8 cellular contexts compared by ENCODE assay signal in genomic region chr6:31827286-31828079, GRCh38. TPM values are rescaled to one million over a fixed set of nuclear protein-coding genes. Genes with fewer than 3 reads are reported as not detected.
DNase-seq lines count a peak whose midpoint lies in the region; ATAC-seq and TF ChIP-seq lines count a peak whose summit lies in the region.

TSS of gene HSPA1B (plus strand) at chr6:31827738. CDS start at chr6:31827951, 213 bp downstream.

- DNase-seq in DMS153 treated with DMSO at 0.1 percent for 48 hours (lab: John Stamatoyannopoulos, UW; ENCODE audit: unreplicated experiment) (peak; percentile 98), Panc1 (ENCODE audit: low read depth, low spot score) (peak; percentile 98)
- DNase-seq in Jurkat, Clone E6-1 (ENCODE audit: low read depth, low spot score) = peak; percentile 92
- DNase-seq in activated T-cell treated with anti-CD3 and anti-CD28 coated beads, Interleukin-2, amount 50 U/mL, for 48 hours = peak; percentile 93 to 95
- peak; percentile 82 for DNase-seq in stimulated activated CD8-positive, alpha-beta memory T cell treated with anti-CD3 and anti-CD28 coated beads, Interleukin-7, amount 100 ng/mL, for 24 hours (ENCODE audit: low read depth)

- H3K4me1 ChIP-seq in Panc1 (ENCODE audit: control insufficient read depth, insufficient read depth, low read length) = peaks cover 31% of the 10 kb centered on the region
- peaks cover 29% of the 10 kb centered on the region for H3K4me1 ChIP-seq in muscle layer of colon (ENCODE audit: insufficient read depth, low read length)

- no peaks in the 10 kb centered on the region; the same call in 1 of the 2 replicates for H3K36me3 ChIP-seq in Panc1 (ENCODE audit: control insufficient read depth, insufficient read depth, low read length)
- no peaks in the 10 kb centered on the region for H3K36me3 ChIP-seq in muscle layer of colon (ENCODE audit: insufficient read depth, low read length)

- H3K4me3 ChIP-seq in Jurkat, Clone E6-1 (ENCODE audit: low read length) = peak within 1 kb of the TSS; percentile 54
- H3K4me3 ChIP-seq in Panc1 (ENCODE audit: low read depth in 2 of 2, low read length in 2 of 2) (peak within 1 kb of the TSS; percentile 55 to 72), muscle layer of colon (ENCODE audit: low read depth in 1 of 2, low read length in 2 of 2) (peak within 1 kb of the TSS; percentile 62 to 73)

- CTCF ChIA-PET in Panc1 (lab: Charles Lee) = interaction anchor here (0.6 kb wide), 1 partner anchor 60 kb away, joined by 3 read pairs; no protein-coding TSS in a partner anchor

- BruUV-seq in Panc1 (replicated peaks; lab: Mats Ljungman, UMichigan) = no TSS peak

- no peaks in the 10 kb centered on the region for H3K27me3 ChIP-seq in Panc1 (ENCODE audit: control insufficient read depth, insufficient read depth, low read length)
- no peaks in the 10 kb centered on the region for H3K27me3 ChIP-seq in muscle layer of colon (ENCODE audit: control insufficient read depth in 1 of 2, insufficient read depth in 2 of 2, low read length in 2 of 2)

- H3K9me3 ChIP-seq in Panc1 (ENCODE audit: control insufficient read depth, insufficient read depth, low read depth, low read length) (no peaks in the 10 kb centered on the region), muscle layer of colon (ENCODE audit: low read length) (no peaks in the 10 kb centered on the region)

- no peak for TF ChIP-seq CTCF in Panc1 (IDR thresholded peaks at IDR 0.05)

- intact Hi-C loops in Panc1 (cut with micrococcal nuclease; ENCODE audit: unreplicated experiment) = loop anchor here (10.0 kb wide), 1 partner anchor 53 kb away; the partner anchor contains the start of gene VWA7

- peak within 1 kb of the TSS; percentile 100 for H3K27ac ChIP-seq in Panc1 (ENCODE audit: low read length)
- peak within 1 kb of the TSS; percentile 78 for H3K27ac ChIP-seq in muscle layer of colon (ENCODE audit: low read depth, low read length)

- peak within 1 kb of the TSS; percentile 89 for H3K9ac ChIP-seq in muscle layer of colon (ENCODE audit: low read length)

- POLR2A ChIA-PET in Panc1 (lab: Charles Lee) = interaction anchor here (0.6 to 1.2 kb wide), 9 partner anchors 12 to 1082 kb away, joined by 3 to 8 read pairs (median 3); partner anchors contain the start of genes C6orf47, HSPA1A, HSPA1L and LSM2

- ATAC-seq in GM21619 (IDR thresholded peaks at IDR 0.05; ENCODE audit: unreplicated experiment) (peak; percentile 50), Panc1 (peak; percentile 92), esophagus mucosa (peak; percentile 93)

- in situ Hi-C loops in Panc1 (cut with HindIII; ENCODE audit: low pct_unique_long_range_greater_than_20kb, low sequenced_read_pairs) = no loop called here

RNA-seq across cellular contexts. Expression of gene HSPA1B, which starts in this region (rescaled TPM):
- 15.9 TPM for polyA plus RNA-seq in Jurkat, Clone E6-1 (2012; ENCODE audit: insufficient read depth, insufficient read length)
- total RNA-seq in Panc1 (2021; ENCODE audit: unreplicated experiment) (147 TPM), esophagus mucosa (92.9 TPM)
- polyA plus RNA-seq in Panc1 (2012; ENCODE audit: insufficient read length) = 235 TPM

Comparison
In these comparisons a context has a peak if more than half of its experiments do, and no peak if none do; other contexts are left out.
1. Peak in every context shown above with its lines: DNase-seq, ATAC-seq, H3K4me3 ChIP-seq and H3K27ac ChIP-seq.